In genomic region chr2:80312282-80312839, GRCh38 we compare ENCODE assay signal across 1 cellular context.
TF ChIP-seq lines count a peak whose summit lies in the region.

No MANE protein-coding gene starts in this region.

TF ChIP-seq in K562, 482 proteins besides CTCF, POLR2A, EP300 and RAD21 (continued from another document and continues in another):
- TF ChIP-seq ZNF280A (IDR thresholded peaks at IDR 0.05; ENCODE audit: low read depth, partially characterized antibody), result no peak
- TF ChIP-seq THRA (IDR thresholded peaks at IDR 0.05), result 0 out of 2 replicates have a peak, but pooled peaks have one; percentile 19
- no peak for TF ChIP-seq ZNF354B (CRISPR knock-in tag; IDR thresholded peaks at IDR 0.05)
- 0 out of 2 replicates have a peak, but pooled peaks have one; percentile 8 for TF ChIP-seq ETV1 (tag; conservative IDR thresholded peaks at IDR 0.05; ENCODE audit: low read depth)
- peak; percentile 91 for TF ChIP-seq ARID1B (IDR thresholded peaks at IDR 0.05)
- peak; percentile 44; the same call in 1 of the 2 replicates for TF ChIP-seq MTA1 (IDR thresholded peaks at IDR 0.05; ENCODE audit: borderline replicate concordance)
- peak; percentile 99 for TF ChIP-seq FOSL1 (tag; conservative IDR thresholded peaks at IDR 0.05)
- 0 out of 2 replicates have a peak, but pooled peaks have one; percentile 39 for TF ChIP-seq BACH1 (tag; IDR thresholded peaks at IDR 0.05)
- TF ChIP-seq CBFA2T3 (IDR thresholded peaks at IDR 0.05), result peak; percentile 76
- no peak for TF ChIP-seq MYNN (IDR thresholded peaks at IDR 0.05)
- TF ChIP-seq MYNN (CRISPR knock-in tag; IDR thresholded peaks at IDR 0.05), result no peak
- TF ChIP-seq MAX (CRISPR knock-in tag; IDR thresholded peaks at IDR 0.05), result no peak
- peak; percentile 86 for TF ChIP-seq TAL1 (IDR thresholded peaks at IDR 0.05)
- TF ChIP-seq ZBTB8A (IDR thresholded peaks at IDR 0.05; ENCODE audit: partially characterized antibody), result no peak
- peak; percentile 42; the same call in 1 of the 2 replicates for TF ChIP-seq CXXC5 (CRISPR knock-in tag; IDR thresholded peaks at IDR 0.05)
- no peak for TF ChIP-seq ZNF518B (CRISPR knock-in tag; IDR thresholded peaks at IDR 0.05)
- 0 out of 2 replicates have a peak, but pooled peaks have one; percentile 38 for TF ChIP-seq GATAD2A (IDR thresholded peaks at IDR 0.05)
- TF ChIP-seq PHB (CRISPR knock-in tag; IDR thresholded peaks at IDR 0.05), result no peak
- TF ChIP-seq TEAD4 (IDR thresholded peaks at IDR 0.05; ENCODE audit: low read length), result peak; percentile 63; the same call in 1 of the 2 replicates
- TF ChIP-seq TEAD4 (CRISPR knock-in tag; IDR thresholded peaks at IDR 0.05; ENCODE audit: borderline replicate concordance), result no peak
- TF ChIP-seq ZNF780A (CRISPR knock-in tag; IDR thresholded peaks at IDR 0.05), result no peak
- peak; percentile 68; the same call in 1 of the 2 replicates for TF ChIP-seq LEF1 (IDR thresholded peaks at IDR 0.05)
- TF ChIP-seq SPI1 (IDR thresholded peaks at IDR 0.05; ENCODE audit: borderline replicate concordance, low read depth, low read length), result no peak
- peak; percentile 98 for TF ChIP-seq ZEB2 (IDR thresholded peaks at IDR 0.05)
- TF ChIP-seq NR2C2 (CRISPR knock-in tag; IDR thresholded peaks at IDR 0.05), result no peak
- TF ChIP-seq NR2C2 (tag; IDR thresholded peaks at IDR 0.05), result peak; percentile 48
- peak; percentile 80 to 88 for TF ChIP-seq TRIM24 (IDR thresholded peaks at IDR 0.05)
- TF ChIP-seq FOXJ2 (tag; IDR thresholded peaks at IDR 0.05), result peak; percentile 76
- TF ChIP-seq ZNF165 (CRISPR knock-in tag; IDR thresholded peaks at IDR 0.05; ENCODE audit: borderline replicate concordance), result 0 out of 2 replicates have a peak, but pooled peaks have one; percentile 35
- no peak for TF ChIP-seq ZBTB2 (IDR thresholded peaks at IDR 0.05)
- peak in 1 of 2 experiments; percentile 43; a peak in 1 of 4 replicates for TF ChIP-seq FOXA3 (CRISPR knock-in tag; conservative IDR thresholded peaks at IDR 0.05 in 1 of 2, IDR thresholded peaks at IDR 0.05 in 1 of 2)
- TF ChIP-seq CCNT2 (IDR thresholded peaks at IDR 0.05; ENCODE audit: borderline replicate concordance, extremely low read depth, insufficient read length, low read depth, low read length), result no peak
- peak; percentile 58 for TF ChIP-seq NCOR1 (IDR thresholded peaks at IDR 0.05)
- TF ChIP-seq ZNF347 (CRISPR knock-in tag; IDR thresholded peaks at IDR 0.05; ENCODE audit: low read depth), result no peak
- peak; percentile 69; the same call in 1 of the 2 replicates for TF ChIP-seq MTA2 (IDR thresholded peaks at IDR 0.05; ENCODE audit: low read depth)
- TF ChIP-seq SMARCC2 (IDR thresholded peaks at IDR 0.05; ENCODE audit: low read depth), result peak; percentile 62; the same call in 1 of the 2 replicates
- no peak for TF ChIP-seq ZNF121 (CRISPR knock-in tag; conservative IDR thresholded peaks at IDR 0.05)
- TF ChIP-seq ILF3 (IDR thresholded peaks at IDR 0.05; ENCODE audit: borderline replicate concordance), result no peak
- TF ChIP-seq TAF9B (IDR thresholded peaks at IDR 0.05; ENCODE audit: partially characterized antibody), result peak; percentile 49
- TF ChIP-seq HNRNPK (IDR thresholded peaks at IDR 0.05; ENCODE audit: low read depth, low read length, poor library complexity, severe bottlenecking), result no peak
- peak; percentile 94 for TF ChIP-seq HMBOX1 (IDR thresholded peaks at IDR 0.05)
- no peak for TF ChIP-seq MBD1 (CRISPR knock-in tag; IDR thresholded peaks at IDR 0.05)
- TF ChIP-seq ARNT (IDR thresholded peaks at IDR 0.05), result 0 out of 4 replicates have a peak, but pooled peaks of 1 of the 2 experiments have one; percentile 51
- TF ChIP-seq JUND (IDR thresholded peaks at IDR 0.05; ENCODE audit: borderline replicate concordance, low read depth, low read length), result peak; percentile 88
- peak; percentile 91; the same call in 2 of the 3 replicates for TF ChIP-seq JUND (tag; IDR thresholded peaks at IDR 0.05; ENCODE audit: borderline replicate concordance, low read depth, low read length)
- TF ChIP-seq ZNF592 (IDR thresholded peaks at IDR 0.05), result peak; percentile 34; the same call in 1 of the 2 replicates
- no peak for TF ChIP-seq XRCC3 (IDR thresholded peaks at IDR 0.05)
- TF ChIP-seq RFX7 (CRISPR knock-in tag; IDR thresholded peaks at IDR 0.05), result no peak
- TF ChIP-seq CHD4 (IDR thresholded peaks at IDR 0.05; ENCODE audit: insufficient read depth, insufficient replicate concordance, low read depth, low read length, poor library complexity, severe bottlenecking), result no peak
- TF ChIP-seq POLR2H (tag; IDR thresholded peaks at IDR 0.05; ENCODE audit: low read depth), result 0 out of 2 replicates have a peak, but pooled peaks have one; percentile 9
- peak; percentile 81 for TF ChIP-seq JUN (IDR thresholded peaks at IDR 0.05; ENCODE audit: borderline replicate concordance, low read depth, low read length)
- TF ChIP-seq JUN (CRISPR knock-in tag; IDR thresholded peaks at IDR 0.05; ENCODE audit: borderline replicate concordance), result no peak
- no peak for TF ChIP-seq ZNF639 (CRISPR knock-in tag; conservative IDR thresholded peaks at IDR 0.05 in 1 of 2, IDR thresholded peaks at IDR 0.05 in 1 of 2)
- peak; percentile 28; the same call in 1 of the 2 replicates for TF ChIP-seq L3MBTL2 (IDR thresholded peaks at IDR 0.05)
- peak; percentile 79 for TF ChIP-seq TOE1 (IDR thresholded peaks at IDR 0.05; ENCODE audit: borderline replicate concordance)
- TF ChIP-seq TOE1 (CRISPR knock-in tag; IDR thresholded peaks at IDR 0.05; ENCODE audit: borderline replicate concordance, low read depth), result no peak
- TF ChIP-seq KAT7 (CRISPR knock-in tag; IDR thresholded peaks at IDR 0.05; ENCODE audit: borderline replicate concordance), result no peak
